In genomic region chr9:91360551-91361293, GRCh38 we compare ENCODE assay signal across 1 cellular context.
TF ChIP-seq lines count a peak whose summit lies in the region.

No MANE protein-coding gene starts in this region.

TF ChIP-seq in GM12878, 131 proteins besides CTCF, POLR2A, EP300 and RAD21 (continued from another document):
- TF ChIP-seq SPI1 (IDR thresholded peaks at IDR 0.05; ENCODE audit: borderline replicate concordance, insufficient read depth, low read depth, low read length), result peak; percentile 67; the same call in 1 of the 2 replicates
